9 cellular contexts compared by ENCODE assay signal in the genomic region with DNA sequence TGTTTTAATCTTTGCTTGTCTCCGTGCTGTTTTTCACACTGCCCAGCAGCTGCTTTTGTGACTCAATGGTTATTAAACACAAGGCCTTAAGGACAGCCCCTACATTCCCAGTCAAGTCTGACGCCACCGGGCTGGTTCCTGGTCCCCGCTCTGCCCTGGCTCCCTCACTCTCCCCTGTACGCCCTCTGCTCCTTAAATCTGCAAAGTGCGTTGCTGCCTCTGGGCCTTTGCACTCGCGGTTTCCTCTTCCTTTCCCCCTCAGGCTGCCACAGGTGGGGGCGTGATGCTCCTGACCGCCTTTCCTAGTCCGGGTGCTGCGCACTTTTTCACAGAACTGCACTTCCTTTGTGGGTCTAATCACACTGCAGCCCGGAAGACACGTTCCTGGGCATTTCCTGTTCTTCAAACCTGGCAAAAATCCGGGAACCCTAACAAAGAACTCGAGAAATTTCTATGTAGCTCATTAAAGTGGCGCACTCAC. TPM values are rescaled to one million over a fixed set of nuclear protein-coding genes. Genes with fewer than 3 reads are reported as not detected.
A peak's percentile ranks its signal among the peaks of the same experiment; 100 is the strongest.
DNase-seq lines count a peak whose midpoint lies in the region; ATAC-seq and TF ChIP-seq lines count a peak whose summit lies in the region.
"Had no signal": no experiment of that assay in that cellular context is flagged by ENCODE, and none has a peak within 500 bp of the region (broad histone marks: within the 10 kb centered on the region; RNA-seq: fewer than 3 reads in every experiment).

No MANE protein-coding gene starts in this region.

- DNase-seq in Caco-2 (no peak), psoas muscle (peak in 1 of 2 donors; percentile 26), ureter (ENCODE audit: low spot score) (no peak), NCI-H2227 (lab: John Stamatoyannopoulos, UW; ENCODE audit: unreplicated experiment) (no peak), DMS 273 treated with DMSO at 0.1 percent for 48 hours (lab: John Stamatoyannopoulos, UW) (no peak), GM13977 (ENCODE audit: low spot score) (no peak)
- DNase-seq in activated CD8-positive, alpha-beta T cell treated with anti-CD3 and anti-CD28 coated beads for 36 hours, result peak; percentile 71
- DNase-seq: NCI-H748 treated with DMSO at 0.1 percent for 48 hours had no signal

- H3K4me3 ChIP-seq in Caco-2 (ENCODE audit: low read depth, low read length), result no peak overlapping the region
- H3K4me3 ChIP-seq in esophagus (ENCODE audit: low read depth in 1 of 2, low read length in 2 of 2), result no peak overlapping the region
- no peak overlapping the region for H3K4me3 ChIP-seq in psoas muscle

- CTCF ChIA-PET in Caco-2 (lab: Charles Lee), result interaction anchor here (1.7 to 1.8 kb wide), 2 partner anchors 15 to 48 kb away, joined by 6 to 17 read pairs; no protein-coding TSS in a partner anchor
- CTCF ChIA-PET in activated CD8-positive, alpha-beta T cell treated with anti-CD3 and anti-CD28 coated beads for 36 hours (lab: Charles Lee), result interaction anchor here (1.0 to 4.6 kb wide), 3 partner anchors 16 to 48 kb away, joined by 3 to 44 read pairs (median 4); partner anchors contain the start of gene RCN3

- intact Hi-C loops in Caco-2 (cut with micrococcal nuclease; ENCODE audit: unreplicated experiment), result no loop called here
- intact Hi-C loops in activated CD8-positive, alpha-beta T cell treated with anti-CD3 and anti-CD28 coated beads for 36 hours (cut with micrococcal nuclease), result loop anchor here (2.0 kb wide), 1 partner anchor 14 kb away; no protein-coding TSS in a partner anchor
- intact Hi-C loops in psoas muscle (cut with DNase I), result no loop called here

- H3K9me3 ChIP-seq in Caco-2, result no peaks in the 10 kb centered on the region
- H3K9me3 ChIP-seq in esophagus (ENCODE audit: control insufficient read depth in 2 of 2, insufficient read depth in 1 of 2, low read depth in 1 of 2, low read length in 1 of 2), result no peaks in the 10 kb centered on the region
- H3K9me3 ChIP-seq in psoas muscle, result no peaks in the 10 kb centered on the region

- no peaks in the 10 kb centered on the region for H3K9me3 Mint-ChIP-seq in Caco-2 (ENCODE audit: unreplicated experiment)
- no peaks in the 10 kb centered on the region for H3K9me3 Mint-ChIP-seq in activated CD8-positive, alpha-beta T cell treated with anti-CD3 and anti-CD28 coated beads for 36 hours

- peak overlapping the region; percentile 75 for H3K4me3 Mint-ChIP-seq in Caco-2 (ENCODE audit: unreplicated experiment)
- H3K4me3 Mint-ChIP-seq in activated CD8-positive, alpha-beta T cell treated with anti-CD3 and anti-CD28 coated beads for 36 hours, result peak overlapping the region; percentile 9

- TF ChIP-seq CTCF in Caco-2 (IDR thresholded peaks at IDR 0.05; ENCODE audit: insufficient read depth in 1 of 2, low read depth in 1 of 2, low read length in 1 of 2, severe bottlenecking in 1 of 2, unreplicated experiment in 1 of 2) (no peak), psoas muscle (IDR thresholded peaks at IDR 0.05) (no peak), GM13977 (IDR thresholded peaks at IDR 0.05; ENCODE audit: extremely low read depth, insufficient read depth, missing control alignments) (no peak)
- TF ChIP-seq CTCF in activated CD8-positive, alpha-beta T cell treated with anti-CD3 and anti-CD28 coated beads for 36 hours (IDR thresholded peaks at IDR 0.05), result no peak

- peak overlapping the region; percentile 97 for H3K27ac Mint-ChIP-seq in Caco-2 (ENCODE audit: unreplicated experiment)
- H3K27ac Mint-ChIP-seq in activated CD8-positive, alpha-beta T cell treated with anti-CD3 and anti-CD28 coated beads for 36 hours, result peak overlapping the region; percentile 94

- H3K27me3 Mint-ChIP-seq in Caco-2 (ENCODE audit: insufficient read depth, unreplicated experiment), result no peaks in the 10 kb centered on the region
- no peaks in the 10 kb centered on the region for H3K27me3 Mint-ChIP-seq in activated CD8-positive, alpha-beta T cell treated with anti-CD3 and anti-CD28 coated beads for 36 hours

- H3K27me3 ChIP-seq in Caco-2 (replicated peaks; ENCODE audit: control insufficient read depth, insufficient read depth, low read length) (no peaks in the 10 kb centered on the region), esophagus (ENCODE audit: control insufficient read depth in 1 of 2, insufficient read depth in 2 of 2, low read length in 2 of 2) (no peaks in the 10 kb centered on the region), psoas muscle (ENCODE audit: insufficient read depth in 3 of 3, low read length in 2 of 3) (no peaks in the 10 kb centered on the region)

- peaks cover 76% of the 10 kb centered on the region for H3K36me3 Mint-ChIP-seq in Caco-2 (ENCODE audit: insufficient read depth, unreplicated experiment)
- H3K36me3 Mint-ChIP-seq in activated CD8-positive, alpha-beta T cell treated with anti-CD3 and anti-CD28 coated beads for 36 hours (ENCODE audit: low read depth), result peaks cover 51% of the 10 kb centered on the region

- H3K4me1 Mint-ChIP-seq in Caco-2 (ENCODE audit: low read depth, unreplicated experiment), result peaks cover 17% of the 10 kb centered on the region
- peaks cover 70% of the 10 kb centered on the region for H3K4me1 Mint-ChIP-seq in activated CD8-positive, alpha-beta T cell treated with anti-CD3 and anti-CD28 coated beads for 36 hours (ENCODE audit: low read depth)

- peak overlapping the region; percentile 78 to 93 for H3K27ac ChIP-seq in esophagus (ENCODE audit: low read depth in 2 of 2, low read length in 1 of 2)
- H3K27ac ChIP-seq in psoas muscle, result peak overlapping the region; percentile 21

- BruUV-seq in Caco-2 (replicated peaks; lab: Mats Ljungman, UMichigan), result no TSS peak

- H3K36me3 ChIP-seq in Caco-2 (ENCODE audit: control insufficient read depth, insufficient read depth, low read length) (no peaks in the 10 kb centered on the region; the same call in 1 of the 2 replicates), esophagus (ENCODE audit: control insufficient read depth in 2 of 2, insufficient read depth in 2 of 2, low read length in 1 of 2) (peaks cover 0 to 31% of the 10 kb centered on the region in 2 donors), psoas muscle (ENCODE audit: insufficient read depth in 1 of 2, low read depth in 1 of 2) (peaks cover 5 to 68% of the 10 kb centered on the region in 2 donors)

- ATAC-seq in activated CD8-positive, alpha-beta T cell treated with anti-CD3 and anti-CD28 coated beads for 36 hours, result no peak
- ATAC-seq in psoas muscle, result peak in 2 of 4 donors; percentile 13 to 14

- peaks cover 26% of the 10 kb centered on the region for H3K4me1 ChIP-seq in Caco-2
- peaks cover 0 to 3% of the 10 kb centered on the region in 2 donors for H3K4me1 ChIP-seq in esophagus (ENCODE audit: control insufficient read depth in 2 of 2, insufficient read depth in 2 of 2, low read length in 1 of 2)
- peaks cover 3% of the 10 kb centered on the region for H3K4me1 ChIP-seq in psoas muscle

- WGBS in esophagus, 2 donors, result 57 to 61% methylated on average over 17 of the region's 17 CpGs
- WGBS in psoas muscle, 3 donors, result 73 to 74% (median 73%) methylated on average over 17 of the region's 17 CpGs

- in situ Hi-C loops in GM13977 (cut with MboI; ENCODE audit: low pct_unique_long_range_greater_than_20kb, low sequenced_read_pairs, unreplicated experiment), result no loop called here

- POLR2A ChIA-PET in Caco-2 (lab: Charles Lee), result interaction anchor here (1.7 kb wide), 1 partner anchor 85 kb away, joined by 5 read pairs; the partner anchor contains the start of gene RRAS
- POLR2A ChIA-PET in activated CD8-positive, alpha-beta T cell treated with anti-CD3 and anti-CD28 coated beads for 36 hours (lab: Charles Lee), result interaction anchor here (0.6 to 5.1 kb wide), 7 partner anchors 8 to 109 kb away, joined by 3 to 31 read pairs (median 4); partner anchors contain the start of gene RPS11

RNA-seq across cellular contexts. Expression of gene NOSIP, which starts 25.6 kb away (rescaled TPM):
- total RNA-seq in Caco-2 (2022) (74.7 and 77.7 TPM in 2 replicates), psoas muscle (10 to 100 TPM; 53.9 to 69.9 (median 58.1) TPM), ureter (35.6 TPM)
- total RNA-seq in activated CD8-positive, alpha-beta T cell treated with anti-CD3 and anti-CD28 coated beads for 36 hours, result 10 to 100 TPM; 75.6 to 79.4 TPM
- polyA plus RNA-seq in esophagus (10 to 100 TPM; 57.9 to 61.8 TPM), psoas muscle (100 to 1,000 TPM in 1 of 3 donors, 10 to 100 TPM in 2; 75.4 to 104 (median 95.2) TPM)

RNA-seq across cellular contexts. Expression of gene PRRG2, which starts 26.4 kb away (rescaled TPM):
- total RNA-seq in Caco-2 (2022), result 7.7 and 8.4 TPM in 2 replicates
- 1 to 10 TPM; 1.5 TPM for total RNA-seq in activated CD8-positive, alpha-beta T cell treated with anti-CD3 and anti-CD28 coated beads for 36 hours
- 10 to 100 TPM; 10.1 to 12.7 TPM for polyA plus RNA-seq in esophagus
- under 1 TPM; 0.24 to 0.89 (median 0.69) TPM for total RNA-seq in psoas muscle
- 10 to 100 TPM in 1 of 3 donors, 1 to 10 TPM in 2; 1.4 to 16.0 (median 5.9) TPM for polyA plus RNA-seq in psoas muscle
- 13.2 TPM for total RNA-seq in ureter

RNA-seq across cellular contexts. Expression of gene RCN3, which starts 26.9 kb away (rescaled TPM):
- total RNA-seq in Caco-2 (2022) (6.6 and 7.0 TPM in 2 replicates), psoas muscle (1 to 10 TPM; 6.4 to 8.6 (median 7.4) TPM), ureter (18.6 TPM)
- total RNA-seq in activated CD8-positive, alpha-beta T cell treated with anti-CD3 and anti-CD28 coated beads for 36 hours, result 1 to 10 TPM; 4.2 to 5.9 TPM
- polyA plus RNA-seq in esophagus (1 to 10 TPM; 4.2 to 7.8 TPM), psoas muscle (1 to 10 TPM; 3.9 to 9.6 (median 7.3) TPM)

RNA-seq across cellular contexts. Expression of gene PRR12, which starts 36.2 kb away (rescaled TPM):
- total RNA-seq in Caco-2 (2022), result 38.8 and 40.5 TPM in 2 replicates
- 10 to 100 TPM; 16.0 to 17.8 TPM for total RNA-seq in activated CD8-positive, alpha-beta T cell treated with anti-CD3 and anti-CD28 coated beads for 36 hours
- 10 to 100 TPM in 1 of 2 donors, 1 to 10 TPM in 1; 4.8 to 11.2 TPM for polyA plus RNA-seq in esophagus
- total RNA-seq in psoas muscle, result 10 to 100 TPM in 1 of 4 donors, 1 to 10 TPM in 3; 7.1 to 15.1 (median 7.6) TPM
- polyA plus RNA-seq in psoas muscle, result 1 to 10 TPM; 2.3 to 5.0 (median 3.1) TPM
- total RNA-seq in ureter, result 40.6 TPM

RNA-seq across cellular contexts. Expression of gene FCGRT, which starts 42.3 kb away (rescaled TPM):
- total RNA-seq in Caco-2 (2022) (135 and 136 TPM in 2 replicates), psoas muscle (10 to 100 TPM; 42.2 to 79.3 (median 60.3) TPM), ureter (106 TPM)
- 10 to 100 TPM; 13.1 to 13.6 TPM for total RNA-seq in activated CD8-positive, alpha-beta T cell treated with anti-CD3 and anti-CD28 coated beads for 36 hours
- polyA plus RNA-seq in esophagus (10 to 100 TPM; 27.7 to 36.9 TPM), psoas muscle (10 to 100 TPM; 32.0 to 48.2 (median 39.9) TPM)
